24 cellular contexts compared by ENCODE assay signal in genomic region chr2:118227698-118228508, GRCh38.
A peak's percentile ranks its signal among the peaks of the same experiment; 100 is the strongest.
DNase-seq lines count a peak whose midpoint lies in the region; ATAC-seq, FAIRE-seq and TF ChIP-seq lines count a peak whose summit lies in the region.
"Had no signal": no experiment of that assay in that cellular context is flagged by ENCODE, and none has a peak within 500 bp of the region (broad histone marks: within the 10 kb centered on the region; RNA-seq: fewer than 3 reads in every experiment).

No MANE protein-coding gene starts in this region.

- H3K9ac ChIP-seq in trophoblast cell (ENCODE audit: low read length): no peak overlapping the region
- H3K9ac ChIP-seq: BLaER1 had no signal

- no peak overlapping the region for H3K23ac ChIP-seq in trophoblast cell (ENCODE audit: low read length)

- H4K12ac ChIP-seq in trophoblast cell (ENCODE audit: low read depth, low read length): no peak overlapping the region

- no peak overlapping the region for H2BK12ac ChIP-seq in trophoblast cell (ENCODE audit: low read length)

- H2BK5ac ChIP-seq in trophoblast cell (ENCODE audit: low read depth, low read length, poor library complexity): no peak overlapping the region

- no peak overlapping the region for H2AFZ ChIP-seq in trophoblast cell (ENCODE audit: insufficient read depth, low read length, poor library complexity)

- no peak overlapping the region for H3K27ac ChIP-seq in trophoblast cell (ENCODE audit: low read depth, low read length)
- H3K27ac ChIP-seq in upper lobe of left lung: no peak overlapping the region
- H3K27ac ChIP-seq: BLaER1, esophagus squamous epithelium had no signal

- ATAC-seq in HG03432 (IDR thresholded peaks at IDR 0.05; ENCODE audit: unreplicated experiment): peak; percentile 35
- ATAC-seq in upper lobe of left lung (ENCODE audit: low FRiP score in 2 of 2): no peak
- ATAC-seq: activated CD4-positive, CD25-positive, alpha-beta regulatory T cell treated with anti-CD3 and anti-CD28 coated beads, Interleukin-2, amount 50 U/mL, for 24 hours; activated naive CD8-positive, alpha-beta T cell treated with anti-CD3 and anti-CD28 coated beads, Interleukin-2, amount 50 U/mL, for 24 hours; HepG2; left colon; stimulated activated memory B cell treated with anti-CD40 and anti-IgM and Interleukin-4, amounts not matched to agents 10 μg/mL and 1 μg/mL and 100 μg/mL, for 72 hours; T-helper 17 cell had no signal

- H3K4ac ChIP-seq in trophoblast cell (ENCODE audit: low read depth, low read length): no peak overlapping the region

- H2AK5ac ChIP-seq in trophoblast cell (ENCODE audit: low read length): no peak overlapping the region

- no peak overlapping the region for H3K4me3 ChIP-seq in bronchial epithelial cell (ENCODE audit: low read depth, low read length)
- no peak overlapping the region for H3K4me3 ChIP-seq in trophoblast cell (ENCODE audit: low read depth, low read length)
- H3K4me3 ChIP-seq in upper lobe of left lung: no peak overlapping the region
- H3K4me3 ChIP-seq: BLaER1, esophagus squamous epithelium had no signal

- no peaks in the 10 kb centered on the region for H3K36me3 ChIP-seq in bronchial epithelial cell (ENCODE audit: control insufficient read depth, insufficient read depth, low read length)
- no peaks in the 10 kb centered on the region for H3K36me3 ChIP-seq in trophoblast cell (ENCODE audit: control insufficient read depth in 1 of 2, insufficient read depth in 2 of 2, low read length in 2 of 2)
- H3K36me3 ChIP-seq in upper lobe of left lung: no peaks in the 10 kb centered on the region
- H3K36me3 ChIP-seq: BLaER1, esophagus squamous epithelium had no signal

- H3K79me1 ChIP-seq in trophoblast cell (ENCODE audit: low read length): peaks cover 4% of the 10 kb centered on the region

- H4K8ac ChIP-seq in trophoblast cell (ENCODE audit: low read depth, low read length): no peak overlapping the region

- TF ChIP-seq EP300 in upper lobe of left lung (IDR thresholded peaks at IDR 0.05): no peak

- peaks cover 3% of the 10 kb centered on the region for H3K79me2 ChIP-seq in trophoblast cell (ENCODE audit: control insufficient read depth, insufficient read depth, low read length, poor library complexity)

- no peak overlapping the region for H3K14ac ChIP-seq in trophoblast cell (ENCODE audit: low read length)

- no peak for FAIRE-seq in bronchial epithelial cell (lab: Jason Lieb, UNC)
- FAIRE-seq: frontal cortex, H54, HepG2 had no signal

- no peak overlapping the region for H2BK120ac ChIP-seq in trophoblast cell (ENCODE audit: insufficient read depth, low read length, poor library complexity)

- no CpG with 5 or more reads among the region's 6 CpGs for WGBS in trophoblast cell (ENCODE audit: extremely low coverage, insufficient coverage, insufficient read length)
- 57 to 60% methylated on average over 6 of the region's 6 CpGs for WGBS in upper lobe of left lung, 2 donors

- no peak overlapping the region for H3K4me2 ChIP-seq in trophoblast cell (ENCODE audit: low read length)
- H3K4me2 ChIP-seq: BLaER1 had no signal

- peaks cover 0 to 9% of the 10 kb centered on the region in 2 experiments for H3K4me1 ChIP-seq in trophoblast cell (ENCODE audit: control insufficient read depth in 1 of 2, insufficient read depth in 2 of 2, low read length in 2 of 2)
- H3K4me1 ChIP-seq in upper lobe of left lung: peaks cover 4 to 15% (median 13%) of the 10 kb centered on the region in 4 donors

- TF ChIP-seq POLR2A in upper lobe of left lung (IDR thresholded peaks at IDR 0.05): no peak

- DNase-seq in GM13977 (ENCODE audit: low spot score) (peak; percentile 23), bronchial epithelial cell (ENCODE audit: low read depth) (peak; percentile 60), trophoblast cell (peak; percentile 22 to 54), NCI-H510A (lab: John Stamatoyannopoulos, UW) (no peak), NCI-H1694 treated with DMSO at 0.1 percent for 48 hours (lab: John Stamatoyannopoulos, UW) (no peak), upper lobe of left lung (no peak)
- no peak for DNase-seq in effector CD4-positive, alpha-beta T cell
- DNase-seq: activated CD4-positive, alpha-beta T cell treated with anti-CD3 and anti-CD28 coated beads, Interleukin-2, amount 50 U/mL, for 48 hours; activated naive CD4-positive, alpha-beta T cell; activated naive CD8-positive, alpha-beta T cell treated with anti-CD3 and anti-CD28 coated beads, Interleukin-2, amount 50 U/mL, for 24 hours; esophagus squamous epithelium; hippocampal formation; Karpas-422; left colon; NCI-H146; substantia nigra; T-helper 17 cell had no signal

- TF ChIP-seq CTCF in GM13977 (IDR thresholded peaks at IDR 0.05; ENCODE audit: extremely low read depth, insufficient read depth, missing control alignments) (no peak), bronchial epithelial cell (IDR thresholded peaks at IDR 0.05; ENCODE audit: insufficient read depth, low read length, severe bottlenecking) (no peak), upper lobe of left lung (IDR thresholded peaks at IDR 0.05) (no peak)

- H3K27me3 ChIP-seq in bronchial epithelial cell (ENCODE audit: control insufficient read depth, insufficient read depth, low read length) (no peaks in the 10 kb centered on the region), trophoblast cell (ENCODE audit: insufficient read depth, low read length) (no peaks in the 10 kb centered on the region), upper lobe of left lung (peaks cover 0 to 27% (median 13%) of the 10 kb centered on the region in 4 donors)

- in situ Hi-C loops in GM13977 (cut with MboI; ENCODE audit: low pct_unique_long_range_greater_than_20kb, low sequenced_read_pairs, unreplicated experiment): loop anchor here (10.0 kb wide), 1 partner anchor 627 kb away; no protein-coding TSS in a partner anchor

- no peak overlapping the region for H3K18ac ChIP-seq in trophoblast cell (ENCODE audit: low read length)

- H3K9me3 ChIP-seq in trophoblast cell (ENCODE audit: insufficient read depth, low read depth, low read length) (no peaks in the 10 kb centered on the region), upper lobe of left lung (no peaks in the 10 kb centered on the region)
- H3K9me3 ChIP-seq: BLaER1, esophagus squamous epithelium had no signal

- no peak overlapping the region for H4K91ac ChIP-seq in trophoblast cell (ENCODE audit: low read depth, low read length)

Comparison
In these comparisons a context has a peak if more than half of its experiments do, and no peak if none do; other contexts are left out.
1. DNase-seq: peak in GM13977 (single experiment), bronchial epithelial cell (single experiment) and trophoblast cell (2 of 2); none in effector CD4-positive, alpha-beta T cell (single experiment), NCI-H510A (single experiment), NCI-H1694 treated with DMSO at 0.1 percent for 48 hours (single experiment) and upper lobe of left lung (0 of 2).